Comparison of ENCODE assay signal across 11 cellular contexts in the genomic region with DNA sequence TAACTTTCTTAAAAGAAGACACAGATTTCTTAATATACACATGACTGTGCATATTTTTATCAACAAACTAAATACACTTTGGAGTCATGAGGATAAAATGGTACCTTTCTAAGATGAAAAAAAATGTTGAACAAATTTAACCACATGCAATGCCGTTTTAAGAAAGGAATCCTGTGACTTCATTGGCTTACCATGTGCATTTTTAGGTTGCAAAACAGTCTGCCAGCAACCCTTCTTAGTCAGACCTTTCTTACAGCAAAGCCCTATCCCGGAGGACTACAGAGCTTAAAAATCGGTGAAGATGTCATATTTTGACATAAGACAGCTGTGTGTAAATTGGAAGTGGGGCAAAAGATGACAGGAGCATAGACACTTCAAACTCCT. TPM values are rescaled to one million over a fixed set of nuclear protein-coding genes. Genes with fewer than 3 reads are reported as not detected.
A peak's percentile ranks its signal among the peaks of the same experiment; 100 is the strongest.
DNase-seq lines count a peak whose midpoint lies in the region; ATAC-seq and TF ChIP-seq lines count a peak whose summit lies in the region.
"Had no signal": no experiment of that assay in that cellular context is flagged by ENCODE, and none has a peak within 500 bp of the region (broad histone marks: within the 10 kb centered on the region; RNA-seq: fewer than 3 reads in every experiment).

No MANE protein-coding gene starts in this region.

- no peak for ATAC-seq in GM21423 (IDR thresholded peaks at IDR 0.05; ENCODE audit: unreplicated experiment)
- ATAC-seq: activated CD4-positive, CD25-positive, alpha-beta regulatory T cell treated with anti-CD3 and anti-CD28 coated beads, Interleukin-2, amount 50 U/mL, for 24 hours had no signal

- CTCF ChIA-PET in mammary epithelial cell (lab: Charles Lee; ENCODE audit: low non-redundant PET), result no interaction called here

- dilution Hi-C loops in mammary epithelial cell (cut with HindIII; ENCODE audit: low sequenced_read_pairs), result no loop called here

- no peak overlapping the region for H2AFZ ChIP-seq in mammary epithelial cell (ENCODE audit: low read depth, low read length)

- intact Hi-C loops in mammary epithelial cell (cut with micrococcal nuclease) (loop anchor here (5.0 kb wide), 1 partner anchor 51 kb away; a partner anchor contains a TSS), tibial artery (cut with DNase I; ENCODE audit: low total_unique reads) (no loop called here), thyroid gland (cut with DNase I) (no loop called here)

- H3K27ac ChIP-seq in mammary epithelial cell (ENCODE audit: insufficient read depth, low read depth, low read length) (no peak overlapping the region), tibial artery (peak overlapping the region; percentile 60 to 67), thyroid gland (no peak overlapping the region)

- 53% methylated on average over 3 of the region's 3 CpGs for WGBS in mammary epithelial cell (ENCODE audit: low coverage, missing lambda C conversion rate)
- 63 to 65% methylated on average over 3 of the region's 3 CpGs for WGBS in thyroid gland, 2 donors

- H3K36me3 ChIP-seq in mammary epithelial cell (ENCODE audit: insufficient read depth, low read length) (peaks cover under 1% of the 10 kb centered on the region), tibial artery (no peaks in the 10 kb centered on the region), thyroid gland (no peaks in the 10 kb centered on the region)

- H3K4me3 ChIP-seq in mammary epithelial cell (replicated peaks in 1 of 3; ENCODE audit: insufficient read depth in 1 of 3, low read depth in 2 of 3, low read length in 3 of 3), result no peak overlapping the region
- H3K4me3 ChIP-seq in tibial artery, result peak overlapping the region; percentile 30 to 42
- H3K4me3 ChIP-seq in thyroid gland (replicated peaks in 1 of 3), result no peak overlapping the region

- TF ChIP-seq POLR2A in thyroid gland (IDR thresholded peaks at IDR 0.05), result no peak

- no peaks in the 10 kb centered on the region for H4K20me1 ChIP-seq in mammary epithelial cell (ENCODE audit: insufficient read depth, low read length)

- H3K9me3 ChIP-seq in mammary epithelial cell (replicated peaks; ENCODE audit: insufficient read depth, low read length) (no peaks in the 10 kb centered on the region), tibial artery (no peaks in the 10 kb centered on the region), thyroid gland (no peaks in the 10 kb centered on the region)

- BruUV-seq in mammary epithelial cell (replicated peaks; lab: Mats Ljungman, UMichigan), result no TSS peak

- H3K9ac ChIP-seq in mammary epithelial cell (ENCODE audit: insufficient read depth, low read length), result no peak overlapping the region

- TF ChIP-seq CTCF in mammary epithelial cell (conservative IDR thresholded peaks at IDR 0.05 in 1 of 2, IDR thresholded peaks at IDR 0.05 in 1 of 2; ENCODE audit: extremely low read depth in 1 of 2, insufficient read depth in 1 of 2, low read depth in 1 of 2, low read length in 2 of 2) (no peak), tibial artery (IDR thresholded peaks at IDR 0.05) (no peak), thyroid gland (IDR thresholded peaks at IDR 0.05) (no peak)

- in situ Hi-C loops in mammary epithelial cell (cut with MboI; ENCODE audit: low sequenced_read_pairs in 2 of 2), result no loop called here

- peak; percentile 67 for DNase-seq in HS-27A (ENCODE audit: low read depth)
- peak; percentile 57 for DNase-seq in mammary epithelial cell
- peak; percentile 39 for DNase-seq in left kidney (ENCODE audit: low read depth, low spot score)
- peak in 1 of 2 donors; percentile 59 for DNase-seq in tibial artery
- no peak for DNase-seq in activated CD4-positive, alpha-beta T cell treated with anti-CD3 and anti-CD28 coated beads for 48 hours
- no peak for DNase-seq in thyroid gland
- DNase-seq in stimulated activated naive CD4-positive, alpha-beta T cell treated with Interleukin-2 at 50 U/mL for 16 hours (lab: John Stamatoyannopoulos, UW), result no peak
- DNase-seq: H9, NCI-H748 treated with DMSO at 0.1 percent for 48 hours had no signal

- no peaks in the 10 kb centered on the region for H3K79me2 ChIP-seq in mammary epithelial cell (ENCODE audit: insufficient read depth, low read length)

- no peak overlapping the region for H3K4me2 ChIP-seq in mammary epithelial cell (ENCODE audit: insufficient read depth, low read depth, low read length)

- H3K27me3 ChIP-seq in mammary epithelial cell (ENCODE audit: insufficient read depth, low read length), result no peaks in the 10 kb centered on the region
- no peaks in the 10 kb centered on the region for H3K27me3 ChIP-seq in tibial artery
- no peaks in the 10 kb centered on the region for H3K27me3 ChIP-seq in thyroid gland

- no peaks in the 10 kb centered on the region for H3K4me1 ChIP-seq in mammary epithelial cell (ENCODE audit: insufficient read depth, low read length)
- H3K4me1 ChIP-seq in tibial artery, result peaks cover 0 to 30% (median 3%) of the 10 kb centered on the region in 4 donors
- H3K4me1 ChIP-seq in thyroid gland, result no peaks in the 10 kb centered on the region

RNA-seq across cellular contexts. Expression of a gene that starts 51.6 kb away (rescaled TPM):
- total RNA-seq in mammary epithelial cell (10 to 100 TPM; 13.5 to 27.2 TPM), thyroid gland (10 to 100 TPM; 16.0 to 27.9 (median 19.9) TPM)
- 8.1 TPM for polyA plus RNA-seq in mammary epithelial cell
- polyA minus RNA-seq in mammary epithelial cell, result 12.1 TPM
- total RNA-seq: H9 had no signal

Comparison
In these comparisons a context has a peak if more than half of its experiments do, and no peak if none do; other contexts are left out.
1. DNase-seq: peak in HS-27A (single experiment), mammary epithelial cell (single experiment) and left kidney (single experiment); none in activated CD4-positive, alpha-beta T cell treated with anti-CD3 and anti-CD28 coated beads for 48 hours (single experiment), thyroid gland (0 of 2) and stimulated activated naive CD4-positive, alpha-beta T cell treated with Interleukin-2 at 50 U/mL for 16 hours (single experiment).
2. H3K27ac ChIP-seq: peak in tibial artery (2 of 2); none in mammary epithelial cell (single experiment) and thyroid gland (0 of 3).
3. H3K4me3 ChIP-seq: peak in tibial artery (2 of 2); none in mammary epithelial cell (0 of 3) and thyroid gland (0 of 3).